8 cellular contexts compared by ENCODE assay signal in the genomic region with DNA sequence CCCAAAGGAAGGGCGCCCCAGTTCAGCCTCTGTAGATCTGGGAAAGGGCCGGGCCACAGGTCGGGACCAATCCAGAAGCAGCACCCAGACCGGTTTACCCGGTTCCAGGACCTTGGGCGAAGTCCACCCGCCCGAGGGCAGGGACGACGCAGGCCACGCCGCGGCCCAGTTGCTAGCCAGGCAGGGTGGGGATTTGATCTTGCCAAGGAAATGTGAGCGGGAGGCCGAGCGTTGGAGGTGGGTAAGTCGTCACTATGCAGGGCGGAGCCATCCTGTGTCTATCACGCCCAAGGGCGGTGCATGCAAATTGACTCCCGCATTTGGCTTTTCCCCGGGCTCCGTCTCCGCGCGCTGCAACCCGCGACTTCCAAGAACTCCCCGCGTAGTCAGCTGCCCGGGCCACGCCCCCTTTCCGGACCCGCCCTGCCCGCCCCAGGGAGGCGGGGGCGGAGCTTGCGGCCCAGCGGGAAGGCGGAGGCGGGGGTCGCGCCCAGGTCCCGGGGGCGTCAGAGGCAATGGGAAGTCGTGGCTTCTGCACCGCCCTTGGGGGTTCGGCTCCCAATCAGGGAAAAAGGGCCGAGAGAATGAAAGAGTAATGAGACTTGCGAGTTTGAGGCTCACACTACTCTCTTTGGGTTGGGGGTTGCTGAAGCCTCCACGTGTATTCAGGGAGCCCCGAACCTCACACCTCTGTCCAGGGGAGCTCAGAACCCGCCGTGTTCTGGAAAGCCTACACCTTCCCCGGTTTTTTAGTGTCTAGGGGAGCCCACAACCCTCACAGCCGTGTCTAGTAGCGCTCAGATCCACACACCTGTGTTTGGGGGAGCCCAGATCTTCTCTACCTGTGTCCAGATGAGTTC. TPM values are rescaled to one million over a fixed set of nuclear protein-coding genes. Genes with fewer than 3 reads are reported as not detected.
A peak's percentile ranks its signal among the peaks of the same experiment; 100 is the strongest.
DNase-seq lines count a peak whose midpoint lies in the region; ATAC-seq and TF ChIP-seq lines count a peak whose summit lies in the region.

No MANE protein-coding gene starts in this region.

- H3K9me3 ChIP-seq in Loucy (ENCODE audit: insufficient read depth, low read depth, low read length) (no peaks in the 10 kb centered on the region), stomach (no peaks in the 10 kb centered on the region)

- peak overlapping the region; percentile 85 for H3K4me3 Mint-ChIP-seq in neural crest cell

- H3K4me3 ChIP-seq in Loucy (ENCODE audit: low read length, poor library complexity, severe bottlenecking), result peak overlapping the region; percentile 78
- H3K4me3 ChIP-seq in fibroblast of villous mesenchyme (ENCODE audit: low read depth, low read length), result peak overlapping the region; percentile 44
- H3K4me3 ChIP-seq in stomach, result peak overlapping the region; percentile 33 to 45 (median 40)

- DNase-seq in AG08396 (ENCODE audit: low spot score), result peak; percentile 91
- peak; percentile 93 for DNase-seq in SHP77 treated with DMSO at 0.1 percent for 48 hours (lab: John Stamatoyannopoulos, UW)
- DNase-seq in activated gamma-delta T cell (lab: John Stamatoyannopoulos, UW), result peak; percentile 61
- DNase-seq in fibroblast of villous mesenchyme (ENCODE audit: low read depth), result peak; percentile 98
- peak; percentile 84 for DNase-seq in neural crest cell (ENCODE audit: low read depth, low spot score)
- peak; percentile 99 for DNase-seq in stomach

- peak overlapping the region; percentile 52; the same call in 1 of the 2 replicates for H2AFZ ChIP-seq in Loucy (ENCODE audit: low read length)

- peak; percentile 51 for ATAC-seq in GM19395 (IDR thresholded peaks at IDR 0.05; ENCODE audit: unreplicated experiment)

- H3K27me3 Mint-ChIP-seq in neural crest cell (ENCODE audit: low read depth), result no peaks in the 10 kb centered on the region

- H3F3A ChIP-seq in Loucy (ENCODE audit: low read depth), result peaks cover 8% of the 10 kb centered on the region; the same call in 1 of the 2 replicates

- peak overlapping the region; percentile 94 for H3K27ac Mint-ChIP-seq in neural crest cell (ENCODE audit: unreplicated experiment)

- TF ChIP-seq CTCF in Loucy (conservative IDR thresholded peaks at IDR 0.05; ENCODE audit: low read length) (no peak), fibroblast of villous mesenchyme (IDR thresholded peaks at IDR 0.05; ENCODE audit: insufficient read depth, low read depth, low read length) (no peak), neural crest cell (conservative IDR thresholded peaks at IDR 0.05) (no peak), stomach (IDR thresholded peaks at IDR 0.05) (no peak)

- 1 to 3% (median 2%) methylated on average over 40 to 57 of the region's 57 CpGs for WGBS in stomach, 5 donors

- no peaks in the 10 kb centered on the region for H3K9me3 Mint-ChIP-seq in neural crest cell

- H3K9me2 ChIP-seq in Loucy (replicated peaks; ENCODE audit: low read depth, low read length), result no peaks in the 10 kb centered on the region

- peak overlapping the region; percentile 84 for H3K9ac ChIP-seq in Loucy (ENCODE audit: low read depth, low read length, poor library complexity, severe bottlenecking)

- H3K4me2 ChIP-seq in Loucy (ENCODE audit: low read depth, low read length, poor library complexity, severe bottlenecking), result peak overlapping the region; percentile 93

- TF ChIP-seq POLR2A in stomach (IDR thresholded peaks at IDR 0.05), result peak in 1 of 4 donors; percentile 64

- H3K36me3 Mint-ChIP-seq in neural crest cell (ENCODE audit: low read depth), result no peaks in the 10 kb centered on the region

- peaks cover 26% of the 10 kb centered on the region for H3K79me2 ChIP-seq in Loucy (ENCODE audit: insufficient read depth, low read length)

- H3K27ac ChIP-seq in stomach, result peak overlapping the region; percentile 94 to 98 (median 96)

- H3K4me1 ChIP-seq in Loucy (ENCODE audit: insufficient read depth, low read length, poor library complexity, severe bottlenecking) (peaks cover 62% of the 10 kb centered on the region), stomach (peaks cover 52 to 81% (median 74%) of the 10 kb centered on the region in 4 donors)

- H3K27me3 ChIP-seq in Loucy (ENCODE audit: insufficient read depth, low read length, poor library complexity, severe bottlenecking) (no peaks in the 10 kb centered on the region), stomach (no peaks in the 10 kb centered on the region)

- no peaks in the 10 kb centered on the region for H4K20me1 ChIP-seq in Loucy (ENCODE audit: insufficient read depth, low read length, poor library complexity, severe bottlenecking)

- no peak for TF ChIP-seq EP300 in stomach (IDR thresholded peaks at IDR 0.05)

- peaks cover 48% of the 10 kb centered on the region for H3K4me1 Mint-ChIP-seq in neural crest cell

- intact Hi-C loops in stomach (cut with DNase I; ENCODE audit: low total_unique reads), result no loop called here

- H3K36me3 ChIP-seq in Loucy (ENCODE audit: insufficient read depth, low read length) (no peaks in the 10 kb centered on the region), stomach (no peaks in the 10 kb centered on the region)

RNA-seq across cellular contexts. Expression of gene IER2, which starts 12.8 kb away (rescaled TPM):
- total RNA-seq in fibroblast of villous mesenchyme, result 22.0 and 28.7 TPM in 2 replicates
- total RNA-seq in neural crest cell, result 72.5 and 80.3 TPM in 2 replicates
- 100 to 1,000 TPM in 3 of 5 donors, 10 to 100 TPM in 2; 32.3 to 421 (median 150) TPM for total RNA-seq in stomach
- polyA plus RNA-seq in stomach, result 10 to 100 TPM; 64.3 to 87.2 (median 64.6) TPM

RNA-seq across cellular contexts. Expression of gene STX10, which starts 12.8 kb away (rescaled TPM):
- 58.3 and 69.9 TPM in 2 replicates for total RNA-seq in fibroblast of villous mesenchyme
- 60.6 and 60.7 TPM in 2 replicates for total RNA-seq in neural crest cell
- 100 to 1,000 TPM in 3 of 5 donors, 10 to 100 TPM in 2; 20.4 to 942 (median 117) TPM for total RNA-seq in stomach
- polyA plus RNA-seq in stomach, result 100 to 1,000 TPM in 1 of 3 donors, 10 to 100 TPM in 2; 74.8 to 114 (median 94.7) TPM

RNA-seq across cellular contexts. Expression of gene NACC1, which starts 44.9 kb away (rescaled TPM):
- total RNA-seq in fibroblast of villous mesenchyme, result 95.0 and 104 TPM in 2 replicates
- 88.3 and 99.4 TPM in 2 replicates for total RNA-seq in neural crest cell
- 100 to 1,000 TPM in 1 of 5 donors, 10 to 100 TPM in 4; 10.1 to 122 (median 26.3) TPM for total RNA-seq in stomach
- 10 to 100 TPM in 1 of 3 donors, 1 to 10 TPM in 2; 6.9 to 26.2 (median 9.5) TPM for polyA plus RNA-seq in stomach

RNA-seq across cellular contexts. Expression of gene TRMT1, which starts 46.4 kb away (rescaled TPM):
- total RNA-seq in fibroblast of villous mesenchyme (25.4 and 25.9 TPM in 2 replicates), neural crest cell (57.1 and 58.2 TPM in 2 replicates), stomach (100 to 1,000 TPM in 1 of 5 donors, 10 to 100 TPM in 4; 29.6 to 373 (median 36.5) TPM)
- polyA plus RNA-seq in stomach, result 10 to 100 TPM; 64.7 to 88.2 (median 77.9) TPM

Comparison
In these comparisons a context has a peak if more than half of its experiments do, and no peak if none do; other contexts are left out.
1. Peak in every context shown above with its lines: DNase-seq, ATAC-seq, H3K4me3 ChIP-seq and H3K27ac ChIP-seq.